36 cellular contexts compared by ENCODE assay signal in the genomic region with DNA sequence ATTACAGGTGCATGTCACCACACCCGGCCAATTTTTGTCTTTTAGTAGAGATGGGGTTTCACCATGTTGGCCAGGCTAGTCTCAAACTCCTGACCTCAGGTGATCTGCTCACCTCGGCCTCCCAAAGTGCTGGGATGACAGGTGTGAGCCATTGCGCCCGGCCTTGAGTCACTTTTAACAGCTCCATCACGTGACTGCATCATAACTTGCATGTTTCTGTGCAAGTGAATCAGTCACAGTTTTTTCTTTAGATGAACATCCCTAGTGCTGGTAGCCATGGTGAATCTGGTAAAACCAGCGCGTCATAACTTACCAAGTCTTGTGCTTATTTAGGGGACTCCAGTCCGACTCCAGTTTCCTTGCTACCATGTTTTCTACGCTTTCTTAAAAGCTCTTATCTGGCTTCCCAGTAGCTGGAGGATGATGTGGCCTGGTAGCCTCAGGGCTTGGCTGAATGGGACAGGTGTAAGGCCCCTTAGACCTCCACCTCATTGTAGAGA. TPM values are rescaled to one million over a fixed set of nuclear protein-coding genes. Genes with fewer than 3 reads are reported as not detected.
"Had no signal": no experiment of that assay in that cellular context is flagged by ENCODE, and none has a peak within 500 bp of the region (broad histone marks: within the 10 kb centered on the region; RNA-seq: fewer than 3 reads in every experiment).

No MANE protein-coding gene starts in this region.

- H3K4me1 ChIP-seq: ascending aorta, breast epithelium had no signal

- FAIRE-seq: astrocyte, bronchial epithelial cell had no signal

- H3K9me3 ChIP-seq: adrenal gland, ascending aorta, body of pancreas, breast epithelium had no signal

- H3K27me3 ChIP-seq: adrenal gland, ascending aorta, body of pancreas, brain microvascular endothelial cell, breast epithelium, cardiac muscle cell had no signal

- H3K27ac ChIP-seq: adrenal gland, ascending aorta, body of pancreas, brain microvascular endothelial cell, breast epithelium, cardiac muscle cell had no signal

- H3K4me3 ChIP-seq: adrenal gland, ascending aorta, body of pancreas, breast epithelium, cardiac muscle cell had no signal

- H3K36me3 ChIP-seq: adrenal gland, ascending aorta, brain microvascular endothelial cell, breast epithelium, cardiac muscle cell had no signal

- ATAC-seq: activated naive CD4-positive, alpha-beta T cell treated with anti-CD3 and anti-CD28 coated beads, Interleukin-2, amount 50 U/mL, for 72 hours; activated naive CD8-positive, alpha-beta T cell treated with anti-CD3 and anti-CD28 coated beads, Interleukin-2, amount 50 U/mL, for 24 hours; activated T-cell treated with anti-CD3 and anti-CD28 coated beads, Interleukin-2, amount 50 U/mL, for 4 hours; activated T-cell treated with anti-CD3 and anti-CD28 coated beads, Interleukin-2, amount 50 U/mL, for 72 hours; activated T-helper 17 cell treated with anti-CD3 and anti-CD28 coated beads, Interleukin-2, amount 50 U/mL, for 72 hours; body of pancreas had no signal

- DNase-seq: activated effector memory CD4-positive, alpha-beta T cell treated with anti-CD3 and anti-CD28 coated beads, Interleukin-2, amount 50 U/mL, for 16 hours; activated gamma-delta T cell; activated gamma-delta T cell treated with Interleukin-2 at 50 U/mL for 16 hours; activated naive CD4-positive, alpha-beta T cell; activated naive CD4-positive, alpha-beta T cell treated with anti-CD3 and anti-CD28 coated beads for 36 hours; activated naive CD4-positive, alpha-beta T cell treated with anti-CD3 and anti-CD28 coated beads, Interleukin-2, amount 10 ng/mL, durations not matched to agents 7 days and 5 days; activated naive CD4-positive, alpha-beta T cell treated with anti-CD3 and anti-CD28 coated beads, Interleukin-2, amount 50 U/mL, for 16 hours; activated naive CD4-positive, alpha-beta T cell treated with Interleukin-2 at 50 U/mL for 16 hours; activated naive CD8-positive, alpha-beta T cell treated with anti-CD3 and anti-CD28 coated beads for 36 hours; activated naive CD8-positive, alpha-beta T cell treated with anti-CD3 and anti-CD28 coated beads, Interleukin-2, amount 10 ng/mL, durations not matched to agents 7 days and 5 days; activated naive CD8-positive, alpha-beta T cell treated with anti-CD3 and anti-CD28 coated beads, Interleukin-2, amount 50 U/mL, for 24 hours; activated T-cell treated with anti-CD3 and anti-CD28 coated beads, Interleukin-2, amount 50 U/mL, for 1 hour; activated T-cell treated with anti-CD3 and anti-CD28 coated beads, Interleukin-2, amount 50 U/mL, for 24 hours; activated T-cell treated with anti-CD3 and anti-CD28 coated beads, Interleukin-2, amount 50 U/mL, for 4 hours; activated T-cell treated with anti-CD3 and anti-CD28 coated beads, Interleukin-2, amount 50 U/mL, for 48 hours; activated T-cell treated with anti-CD3 and anti-CD28 coated beads, Interleukin-2, amount 50 U/mL, for 72 hours; adrenal gland; amniotic stem cell; amygdala; anterior cingulate cortex; aorta; body of pancreas; brain microvascular endothelial cell; caudate nucleus; central memory CD4-positive, alpha-beta T cell; cerebellar nuclear complex had no signal

RNA-seq across cellular contexts. Expression of gene PCARE, which starts 33.1 kb away (rescaled TPM):
- total RNA-seq: activated naive CD4-positive, alpha-beta T cell treated with anti-CD3 and anti-CD28 coated beads for 36 hours; activated naive CD4-positive, alpha-beta T cell treated with anti-CD3 and anti-CD28 coated beads, Interleukin-2, amount 50 U/mL, for 72 hours; activated naive CD8-positive, alpha-beta T cell treated with anti-CD3 and anti-CD28 coated beads for 36 hours; activated naive CD8-positive, alpha-beta T cell treated with anti-CD3 and anti-CD28 coated beads, Interleukin-2, amount 10 ng/mL, durations not matched to agents 7 days and 5 days; activated T-cell treated with anti-CD3 and anti-CD28 coated beads, Interleukin-2, amount 50 U/mL, for 4 hours; activated T-cell treated with anti-CD3 and anti-CD28 coated beads, Interleukin-2, amount 50 U/mL, for 72 hours; activated T-helper 1 cell treated with anti-CD3 and anti-CD28 coated beads, Interleukin-12 subunit alpha, Interleukin-12 subunit beta, Interleukin-2, Interleukin-4 antibody, amounts not matched to agents 30 ng/mL and 10 ng/mL and 1 ng/mL, durations not matched to agents 14 hours and 24 hours and 36 hours; activated T-helper 17 cell treated with anti-CD3 and anti-CD28 coated beads, Interleukin-2, amount 50 U/mL, for 72 hours; activated T-helper 2 cell treated with anti-CD3 and anti-CD28 coated beads, Interferon-gamma antibody, Interleukin-2, Interleukin-4, amounts not matched to agents 10 μg/mL and 5 μg/mL and 100 μg/mL, durations not matched to agents 14 hours and 24 hours and 36 hours; aorta; ascending aorta; astrocyte; body of pancreas; breast epithelium; bronchial epithelial cell; chondrocyte had no signal
